In the genomic region with DNA sequence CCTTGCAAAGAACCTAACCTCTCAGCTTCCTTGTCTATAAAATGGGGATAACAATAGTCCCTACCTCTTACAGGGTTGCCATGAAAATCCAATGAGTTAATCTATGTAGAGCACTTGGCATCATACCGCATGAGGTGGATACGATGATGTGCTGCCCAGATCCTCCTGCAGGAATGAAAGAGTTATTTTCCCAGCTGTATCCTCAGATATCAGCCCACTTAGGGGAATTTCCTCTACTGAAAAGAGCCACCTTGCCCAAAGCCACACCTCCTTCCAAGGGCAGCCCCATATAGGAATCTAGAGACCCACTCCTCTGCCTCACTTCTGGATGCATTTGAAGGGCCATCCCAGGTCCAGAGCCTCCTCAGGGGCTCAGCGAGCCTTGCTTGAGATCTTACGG, we compare ENCODE assay signal across 2 cellular contexts.
TF ChIP-seq lines count a peak whose summit lies in the region.

No MANE protein-coding gene starts in this region.

TF ChIP-seq in GM23338, 12 proteins besides CTCF, POLR2A, EP300 and RAD21:
- TF ChIP-seq, protein P1, sequence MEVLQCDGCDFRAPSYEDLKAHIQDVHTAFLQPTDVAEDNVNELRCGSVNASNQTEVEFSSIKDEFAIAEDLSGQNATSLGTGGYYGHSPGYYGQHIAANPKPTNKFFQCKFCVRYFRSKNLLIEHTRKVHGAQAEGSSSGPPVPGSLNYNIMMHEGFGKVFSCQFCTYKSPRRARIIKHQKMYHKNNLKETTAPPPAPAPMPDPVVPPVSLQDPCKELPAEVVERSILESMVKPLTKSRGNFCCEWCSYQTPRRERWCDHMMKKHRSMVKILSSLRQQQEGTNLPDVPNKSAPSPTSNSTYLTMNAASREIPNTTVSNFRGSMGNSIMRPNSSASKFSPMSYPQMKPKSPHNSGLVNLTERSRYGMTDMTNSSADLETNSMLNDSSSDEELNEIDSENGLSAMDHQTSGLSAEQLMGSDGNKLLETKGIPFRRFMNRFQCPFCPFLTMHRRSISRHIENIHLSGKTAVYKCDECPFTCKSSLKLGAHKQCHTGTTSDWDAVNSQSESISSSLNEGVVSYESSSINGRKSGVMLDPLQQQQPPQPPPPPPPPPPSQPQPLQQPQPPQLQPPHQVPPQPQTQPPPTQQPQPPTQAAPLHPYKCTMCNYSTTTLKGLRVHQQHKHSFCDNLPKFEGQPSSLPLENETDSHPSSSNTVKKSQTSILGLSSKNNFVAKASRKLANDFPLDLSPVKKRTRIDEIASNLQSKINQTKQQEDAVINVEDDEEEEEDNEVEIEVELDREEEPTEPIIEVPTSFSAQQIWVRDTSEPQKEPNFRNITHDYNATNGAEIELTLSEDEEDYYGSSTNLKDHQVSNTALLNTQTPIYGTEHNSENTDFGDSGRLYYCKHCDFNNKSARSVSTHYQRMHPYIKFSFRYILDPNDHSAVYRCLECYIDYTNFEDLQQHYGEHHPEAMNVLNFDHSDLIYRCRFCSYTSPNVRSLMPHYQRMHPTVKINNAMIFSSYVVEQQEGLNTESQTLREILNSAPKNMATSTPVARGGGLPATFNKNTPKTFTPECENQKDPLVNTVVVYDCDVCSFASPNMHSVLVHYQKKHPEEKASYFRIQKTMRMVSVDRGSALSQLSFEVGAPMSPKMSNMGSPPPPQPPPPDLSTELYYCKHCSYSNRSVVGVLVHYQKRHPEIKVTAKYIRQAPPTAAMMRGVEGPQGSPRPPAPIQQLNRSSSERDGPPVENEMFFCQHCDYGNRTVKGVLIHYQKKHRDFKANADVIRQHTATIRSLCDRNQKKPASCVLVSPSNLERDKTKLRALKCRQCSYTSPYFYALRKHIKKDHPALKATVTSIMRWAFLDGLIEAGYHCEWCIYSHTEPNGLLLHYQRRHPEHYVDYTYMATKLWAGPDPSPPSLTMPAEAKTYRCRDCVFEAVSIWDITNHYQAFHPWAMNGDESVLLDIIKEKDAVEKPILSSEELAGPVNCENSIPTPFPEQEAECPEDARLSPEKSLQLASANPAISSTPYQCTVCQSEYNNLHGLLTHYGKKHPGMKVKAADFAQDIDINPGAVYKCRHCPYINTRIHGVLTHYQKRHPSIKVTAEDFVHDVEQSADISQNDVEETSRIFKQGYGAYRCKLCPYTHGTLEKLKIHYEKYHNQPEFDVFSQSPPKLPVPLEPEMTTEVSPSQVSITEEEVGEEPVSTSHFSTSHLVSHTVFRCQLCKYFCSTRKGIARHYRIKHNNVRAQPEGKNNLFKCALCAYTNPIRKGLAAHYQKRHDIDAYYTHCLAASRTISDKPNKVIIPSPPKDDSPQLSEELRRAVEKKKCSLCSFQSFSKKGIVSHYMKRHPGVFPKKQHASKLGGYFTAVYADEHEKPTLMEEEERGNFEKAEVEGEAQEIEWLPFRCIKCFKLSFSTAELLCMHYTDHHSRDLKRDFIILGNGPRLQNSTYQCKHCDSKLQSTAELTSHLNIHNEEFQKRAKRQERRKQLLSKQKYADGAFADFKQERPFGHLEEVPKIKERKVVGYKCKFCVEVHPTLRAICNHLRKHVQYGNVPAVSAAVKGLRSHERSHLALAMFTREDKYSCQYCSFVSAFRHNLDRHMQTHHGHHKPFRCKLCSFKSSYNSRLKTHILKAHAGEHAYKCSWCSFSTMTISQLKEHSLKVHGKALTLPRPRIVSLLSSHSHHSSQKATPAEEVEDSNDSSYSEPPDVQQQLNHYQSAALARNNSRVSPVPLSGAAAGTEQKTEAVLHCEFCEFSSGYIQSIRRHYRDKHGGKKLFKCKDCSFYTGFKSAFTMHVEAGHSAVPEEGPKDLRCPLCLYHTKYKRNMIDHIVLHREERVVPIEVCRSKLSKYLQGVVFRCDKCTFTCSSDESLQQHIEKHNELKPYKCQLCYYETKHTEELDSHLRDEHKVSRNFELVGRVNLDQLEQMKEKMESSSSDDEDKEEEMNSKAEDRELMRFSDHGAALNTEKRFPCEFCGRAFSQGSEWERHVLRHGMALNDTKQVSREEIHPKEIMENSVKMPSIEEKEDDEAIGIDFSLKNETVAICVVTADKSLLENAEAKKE (CRISPR knock-in tag; IDR thresholded peaks at IDR 0.05), result no peak

TF ChIP-seq in endothelial cell of umbilical vein, 7 proteins besides CTCF, POLR2A, EP300 and RAD21:
- TF ChIP-seq EZH2 (IDR thresholded peaks at IDR 0.05; ENCODE audit: borderline replicate concordance, low read depth, low read length, severe bottlenecking), result no peak
- no peak for TF ChIP-seq GATA2 (IDR thresholded peaks at IDR 0.05; ENCODE audit: insufficient read depth, insufficient read length, low read depth, low read length)
- TF ChIP-seq POLR2AphosphoS5 (IDR thresholded peaks at IDR 0.05; ENCODE audit: insufficient read depth, low read depth, low read length), result no peak
- TF ChIP-seq JUN (IDR thresholded peaks at IDR 0.05; ENCODE audit: borderline replicate concordance, insufficient read depth, insufficient read length, low read depth), result no peak
- no peak for TF ChIP-seq FOS (IDR thresholded peaks at IDR 0.05; ENCODE audit: borderline replicate concordance, insufficient read depth, low read length)
- no peak for TF ChIP-seq MYC (IDR thresholded peaks at IDR 0.05; ENCODE audit: low read depth, low read length)
- TF ChIP-seq, protein P2, sequence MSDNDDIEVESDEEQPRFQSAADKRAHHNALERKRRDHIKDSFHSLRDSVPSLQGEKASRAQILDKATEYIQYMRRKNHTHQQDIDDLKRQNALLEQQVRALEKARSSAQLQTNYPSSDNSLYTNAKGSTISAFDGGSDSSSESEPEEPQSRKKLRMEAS (IDR thresholded peaks at IDR 0.05; ENCODE audit: insufficient read depth, insufficient read length), result no peak
